ENCODE assay signal across 8 cellular contexts in the genomic region with DNA sequence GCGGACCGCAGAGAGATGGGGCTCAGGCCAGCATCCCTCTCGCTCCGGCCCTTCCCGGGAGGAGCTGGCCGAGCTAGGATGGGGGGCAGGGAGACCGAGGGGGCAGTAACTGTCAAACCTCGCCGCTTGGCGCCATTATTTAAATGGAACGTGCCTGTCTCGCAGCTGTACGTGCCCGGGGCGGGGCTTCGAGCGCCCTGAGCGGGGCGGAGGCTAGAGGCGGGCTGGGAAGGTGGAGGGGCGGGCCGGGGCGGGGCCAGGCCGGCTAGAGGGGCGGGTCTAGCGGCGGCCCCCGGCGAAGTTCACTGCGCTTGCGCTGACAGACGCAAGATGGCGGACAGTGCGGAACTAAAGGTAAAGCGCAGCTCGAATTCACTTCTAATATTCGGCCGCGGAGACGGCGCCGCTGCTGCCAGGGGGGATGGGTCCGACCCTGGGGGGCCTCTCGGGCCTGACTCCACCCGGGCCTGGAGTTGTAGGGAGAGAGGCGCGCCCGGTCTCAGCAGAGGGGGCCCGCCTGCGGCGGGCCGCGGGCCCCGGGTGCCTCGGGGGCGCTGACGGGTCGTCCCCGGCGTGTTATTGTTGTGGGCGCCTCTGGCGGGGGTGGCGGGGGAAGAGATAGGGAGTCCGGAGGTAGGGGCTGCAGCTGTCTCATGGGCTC. TPM values are rescaled to one million over a fixed set of nuclear protein-coding genes. Genes with fewer than 3 reads are reported as not detected.
DNase-seq lines count a peak whose midpoint lies in the region; ATAC-seq, FAIRE-seq and TF ChIP-seq lines count a peak whose summit lies in the region.

TSS of gene PIAS1 (plus strand) at position 319 of the 661 bp plus-strand sequence. CDS start at position 331, 12 bp downstream.

- 0% methylated on average over 61 to 64 of the region's 64 CpGs for WGBS in heart right ventricle, 2 donors

- peaks cover 0 to 42% (median 32%) of the 10 kb centered on the region in 9 donors for H3K4me1 ChIP-seq in heart right ventricle

- peak in 2 of 9 donors; percentile 14 to 21 for TF ChIP-seq CTCF in heart right ventricle (IDR thresholded peaks at IDR 0.05)
- no peak for TF ChIP-seq CTCF in type B pancreatic cell (conservative IDR thresholded peaks at IDR 0.05)

- H3K36me3 ChIP-seq in heart right ventricle = no peaks in the 10 kb centered on the region

- no peaks in the 10 kb centered on the region for H3K27me3 Mint-ChIP-seq in type B pancreatic cell

- TF ChIP-seq POLR2A in GM12892 (IDR thresholded peaks at IDR 0.05; ENCODE audit: low read depth, low read length) = peak; percentile 85

- no peaks in the 10 kb centered on the region for H3K27me3 ChIP-seq in heart right ventricle

- peak within 1 kb of the TSS; percentile 100 for H3K4me3 Mint-ChIP-seq in type B pancreatic cell

- peak; percentile 78 for DNase-seq in GM12892 (ENCODE audit: insufficient read length)
- peak; percentile 85 for DNase-seq in NCI-H146 treated with DMSO at 0.1 percent for 48 hours (lab: John Stamatoyannopoulos, UW; ENCODE audit: unreplicated experiment)
- peak; percentile 89 to 95 (median 91) for DNase-seq in T-helper 1 cell
- peak; percentile 76 for DNase-seq in amniotic epithelial cell (ENCODE audit: low read depth)
- peak; percentile 93 to 97 for DNase-seq in heart right ventricle
- peak; percentile 89 to 99 (median 95) for DNase-seq in posterior cingulate gyrus
- DNase-seq in type B pancreatic cell (ENCODE audit: extremely low spot score, unreplicated experiment) = peak; percentile 94

- H3K36me3 Mint-ChIP-seq in type B pancreatic cell = peaks cover 4% of the 10 kb centered on the region

- peak within 1 kb of the TSS; percentile 86 to 96 (median 92) for H3K4me3 ChIP-seq in heart right ventricle

- H3K27ac ChIP-seq in heart right ventricle = peak within 1 kb of the TSS; percentile 60 to 96 (median 92)

- ATAC-seq in HG02870 (IDR thresholded peaks at IDR 0.05; ENCODE audit: unreplicated experiment) (peak; percentile 75), heart right ventricle (peak; percentile 97 to 99 (median 98))

- intact Hi-C loops in heart right ventricle (cut with DNase I) = loop anchor here in 9 of 10 donors (5.0 to 10.0 kb wide), 5 partner anchors 61 to 192 kb away; no protein-coding TSS in a partner anchor
- intact Hi-C loops in posterior cingulate gyrus (cut with DNase I) = loop anchor here (2.0 to 10.0 kb wide), 3 partner anchors 141 to 532 kb away; partner anchors contain the start of gene C15orf61

- H3K9me3 ChIP-seq in heart right ventricle = no peaks in the 10 kb centered on the region

- peaks cover 36% of the 10 kb centered on the region for H3K4me1 Mint-ChIP-seq in type B pancreatic cell (ENCODE audit: unreplicated experiment)

- H3K27ac Mint-ChIP-seq in type B pancreatic cell = peak within 1 kb of the TSS; percentile 97

- peak; percentile 92 for FAIRE-seq in GM12892 (lab: Jason Lieb, UNC)

- no peaks in the 10 kb centered on the region for H3K9me3 Mint-ChIP-seq in type B pancreatic cell

RNA-seq across cellular contexts. Expression of gene PIAS1, which starts in this region (rescaled TPM):
- 32.2 TPM for polyA plus RNA-seq in GM12892 (2012; ENCODE audit: missing spikeins)
- total RNA-seq in heart right ventricle (10 to 100 TPM; 23.5 to 37.9 (median 31.6) TPM), type B pancreatic cell (ENCODE audit: low replicate concordance) (56.2 and 67.2 TPM in 2 replicates)
- 10 to 100 TPM in 1 of 2 donors, 1 to 10 TPM in 1; 5.8 to 11.7 TPM for polyA plus RNA-seq in heart right ventricle

Comparison
In these comparisons a context has a peak if more than half of its experiments do, and no peak if none do; other contexts are left out.
1. Peak in every context shown above with its lines: DNase-seq, ATAC-seq, H3K4me3 ChIP-seq and H3K27ac ChIP-seq.